Comparison of ENCODE assay signal across 29 cellular contexts in genomic region chr11:117575856-117576255, GRCh38.
"Had no signal": no experiment of that assay in that cellular context is flagged by ENCODE, and none has a peak within 500 bp of the region (broad histone marks: within the 10 kb centered on the region; RNA-seq: fewer than 3 reads in every experiment).

No MANE protein-coding gene starts in this region.

- H3K9me3 ChIP-seq: adrenal gland, body of pancreas had no signal

- H3K27me3 ChIP-seq: adrenal gland, body of pancreas, dorsolateral prefrontal cortex had no signal

- H3K27ac ChIP-seq: adrenal gland, body of pancreas, coronary artery, WERI-Rb-1 had no signal

- DNase-seq: activated B cell treated with CpG ODN at 0.5 μM for 24 hours; activated CD4-positive, alpha-beta T cell treated with anti-CD3 and anti-CD28 coated beads for 48 hours; activated CD4-positive, alpha-beta T cell treated with anti-CD3 and anti-CD28 coated beads, Interleukin-2, amount 50 U/mL, for 1 hour; activated CD4-positive, alpha-beta T cell treated with anti-CD3 and anti-CD28 coated beads, Interleukin-2, amount 50 U/mL, for 48 hours; activated CD8-positive, alpha-beta memory T cell treated with anti-CD3 and anti-CD28 coated beads for 24 hours; activated CD8-positive, alpha-beta T cell treated with anti-CD3 and anti-CD28 coated beads for 36 hours; activated naive CD4-positive, alpha-beta T cell treated with anti-CD3 and anti-CD28 coated beads for 36 hours; activated naive CD8-positive, alpha-beta T cell treated with anti-CD3 and anti-CD28 coated beads for 36 hours; activated naive CD8-positive, alpha-beta T cell treated with anti-CD3 and anti-CD28 coated beads, Interleukin-2, amount 50 U/mL, for 24 hours; activated T-cell treated with anti-CD3 and anti-CD28 coated beads, Interleukin-2, amount 50 U/mL, for 48 hours; adrenal gland; amygdala; aorta; body of pancreas; central memory CD4-positive, alpha-beta T cell; cerebellar nuclear complex; effector memory CD4-positive, alpha-beta T cell; endodermal cell; foreskin fibroblast; glutamatergic neuron; SW 1271; T-helper 1 cell; T-helper 17 cell; T1000; WERI-Rb-1 had no signal

- H3K4me1 ChIP-seq: adrenal gland, body of pancreas had no signal

- ATAC-seq: activated CD4-positive, CD25-positive, alpha-beta regulatory T cell treated with anti-CD3 and anti-CD28 coated beads, Interleukin-2, amount 50 U/mL, for 24 hours; activated CD8-positive, alpha-beta T cell treated with anti-CD3 and anti-CD28 coated beads for 36 hours; activated naive CD8-positive, alpha-beta T cell treated with anti-CD3 and anti-CD28 coated beads, Interleukin-2, amount 50 U/mL, for 24 hours; body of pancreas; esophagus mucosa; T-helper 17 cell had no signal

- H3K36me3 ChIP-seq: adrenal gland, WERI-Rb-1 had no signal

- H3K4me3 ChIP-seq: adrenal gland, body of pancreas, coronary artery, dorsolateral prefrontal cortex had no signal
